Comparison of ENCODE assay signal across 1 cellular context in genomic region chr10:73653701-73654100, GRCh38.
TF ChIP-seq lines count a peak whose summit lies in the region.

No MANE protein-coding gene starts in this region.

TF ChIP-seq in K562, 482 proteins besides CTCF, POLR2A, EP300 and RAD21 (continued from another document and continues in another):
- TF ChIP-seq DPF2 (IDR thresholded peaks at IDR 0.05) (0 out of 2 replicates have a peak, but pooled peaks have one; percentile 23), ZBTB11 (CRISPR knock-in tag; IDR thresholded peaks at IDR 0.05) (peak in 1 of 3 experiments; percentile 48; a peak in 1 of 6 replicates), ZNF134 (CRISPR knock-in tag; conservative IDR thresholded peaks at IDR 0.05) (no peak), TBL1XR1 (IDR thresholded peaks at IDR 0.05; ENCODE audit: low read length in 2 of 2) (no peak), HDAC2 (IDR thresholded peaks at IDR 0.05) (peak; percentile 60; the same call in 1 of the 2 replicates), KHSRP (IDR thresholded peaks at IDR 0.05) (no peak), ZNF140 (CRISPR knock-in tag; IDR thresholded peaks at IDR 0.05) (no peak), MEIS2 (IDR thresholded peaks at IDR 0.05; ENCODE audit: partially characterized antibody) (peak; percentile 93), ZNF384 (IDR thresholded peaks at IDR 0.05; ENCODE audit: low read depth, low read length) (no peak), ZNF232 (CRISPR knock-in tag; IDR thresholded peaks at IDR 0.05) (no peak), GTF2B (IDR thresholded peaks at IDR 0.05; ENCODE audit: extremely low read depth, insufficient read length) (no peak), DNMT1 (IDR thresholded peaks at IDR 0.05) (0 out of 2 replicates have a peak, but pooled peaks have one; percentile 64), ZNF311 (CRISPR knock-in tag; IDR thresholded peaks at IDR 0.05) (no peak), HDAC6 (IDR thresholded peaks at IDR 0.05; ENCODE audit: low read depth, low read length) (no peak), TSC22D4 (tag; IDR thresholded peaks at IDR 0.05) (no peak), SRF (CRISPR knock-in tag; IDR thresholded peaks at IDR 0.05) (no peak), POLR2B (IDR thresholded peaks at IDR 0.05; ENCODE audit: low read depth, partially characterized antibody) (no peak), ILK (tag; IDR thresholded peaks at IDR 0.05; ENCODE audit: borderline replicate concordance, low read depth) (no peak), CREM (IDR thresholded peaks at IDR 0.05; ENCODE audit: low read depth) (no peak), CEBPB (tag; IDR thresholded peaks at IDR 0.05) (no peak), ZNF395 (CRISPR knock-in tag; IDR thresholded peaks at IDR 0.05) (no peak), MYC (IDR thresholded peaks at IDR 0.05; ENCODE audit: low read depth, low read length) (peak; percentile 63), MYC (CRISPR knock-in tag; IDR thresholded peaks at IDR 0.05; ENCODE audit: borderline replicate concordance, low read depth) (no peak), ARID1B (IDR thresholded peaks at IDR 0.05) (0 out of 2 replicates have a peak, but pooled peaks have one; percentile 26), ARID2 (IDR thresholded peaks at IDR 0.05) (0 out of 2 replicates have a peak, but pooled peaks have one; percentile 62), SP1 (CRISPR knock-in tag; IDR thresholded peaks at IDR 0.05) (no peak), HDGF (IDR thresholded peaks at IDR 0.05) (0 out of 2 replicates have a peak, but pooled peaks have one; percentile 63), UBTF (IDR thresholded peaks at IDR 0.05; ENCODE audit: borderline replicate concordance in 1 of 2, low read depth in 2 of 2, low read length in 2 of 2) (no peak), TEAD2 (tag; IDR thresholded peaks at IDR 0.05) (no peak), KLF1 (tag; IDR thresholded peaks at IDR 0.05) (no peak), HNRNPH1 (optimal IDR thresholded peaks at IDR 0.05; ENCODE audit: low read depth, low read length) (no peak), FOSL1 (tag; conservative IDR thresholded peaks at IDR 0.05) (no peak), BHLHE40 (IDR thresholded peaks at IDR 0.05; ENCODE audit: low read length) (peak; percentile 74), E2F3 (CRISPR knock-in tag; IDR thresholded peaks at IDR 0.05) (no peak), CCNT2 (IDR thresholded peaks at IDR 0.05; ENCODE audit: borderline replicate concordance, extremely low read depth, insufficient read length, low read depth, low read length) (no peak), SMC3 (conservative IDR thresholded peaks at IDR 0.05; ENCODE audit: insufficient read depth, low read depth, low read length) (peak; percentile 47; the same call in 1 of the 2 replicates), KAT2B (IDR thresholded peaks at IDR 0.05; ENCODE audit: low read depth, low read length) (no peak), CREB5 (CRISPR knock-in tag; IDR thresholded peaks at IDR 0.05) (no peak), ETV1 (tag; conservative IDR thresholded peaks at IDR 0.05; ENCODE audit: low read depth) (no peak), SNAPC5 (CRISPR knock-in tag; IDR thresholded peaks at IDR 0.05) (no peak), RFX5 (IDR thresholded peaks at IDR 0.05; ENCODE audit: low read depth, low read length) (no peak), CREBBP (IDR thresholded peaks at IDR 0.05; ENCODE audit: low read depth, low read length) (no peak), MED1 (CRISPR knock-in tag; IDR thresholded peaks at IDR 0.05; ENCODE audit: borderline replicate concordance) (no peak), CEBPG (CRISPR knock-in tag; IDR thresholded peaks at IDR 0.05) (no peak), CEBPG (tag; conservative IDR thresholded peaks at IDR 0.05 in 1 of 2, IDR thresholded peaks at IDR 0.05 in 1 of 2) (no peak), TAL1 (IDR thresholded peaks at IDR 0.05) (no peak), RBM15 (IDR thresholded peaks at IDR 0.05; ENCODE audit: insufficient read depth, low read length) (no peak), NFIX (CRISPR knock-in tag; IDR thresholded peaks at IDR 0.05; ENCODE audit: low read depth) (no peak), DACH1 (IDR thresholded peaks at IDR 0.05; ENCODE audit: partially characterized antibody) (no peak), PKNOX1 (IDR thresholded peaks at IDR 0.05) (peak; percentile 93), TSHZ1 (CRISPR knock-in tag; IDR thresholded peaks at IDR 0.05) (no peak), THAP7 (CRISPR knock-in tag; IDR thresholded peaks at IDR 0.05) (no peak), MNT (conservative IDR thresholded peaks at IDR 0.05) (peak in 1 of 2 experiments; percentile 33; a peak in 1 of 4 replicates)
